Comparison of ENCODE assay signal across 19 cellular contexts in genomic region chr10:18647945-18648344, GRCh38. TPM values are rescaled to one million over a fixed set of nuclear protein-coding genes. Genes with fewer than 3 reads are reported as not detected.
DNase-seq lines count a peak whose midpoint lies in the region; TF ChIP-seq lines count a peak whose summit lies in the region.
"Had no signal": no experiment of that assay in that cellular context is flagged by ENCODE, and none has a peak within 500 bp of the region (broad histone marks: within the 10 kb centered on the region; RNA-seq: fewer than 3 reads in every experiment).

No MANE protein-coding gene starts in this region.

- no peak overlapping the region for H4K8ac ChIP-seq in trophoblast cell (ENCODE audit: low read depth, low read length)

- H2AFZ ChIP-seq in trophoblast cell (ENCODE audit: insufficient read depth, low read length, poor library complexity), result no peak overlapping the region
- H2AFZ ChIP-seq: GM23248 had no signal

- H3K79me1 ChIP-seq in trophoblast cell (ENCODE audit: low read length), result peaks cover 4% of the 10 kb centered on the region

- H4K12ac ChIP-seq in trophoblast cell (ENCODE audit: low read depth, low read length), result no peak overlapping the region

- no peak overlapping the region for H3K4me2 ChIP-seq in trophoblast cell (ENCODE audit: low read length)

- H3K9me3 ChIP-seq in trophoblast cell (ENCODE audit: insufficient read depth, low read depth, low read length), result no peaks in the 10 kb centered on the region
- H3K9me3 ChIP-seq: Peyer's patch had no signal

- H3K4me3 Mint-ChIP-seq in activated T-cell treated with anti-CD3 and anti-CD28 coated beads, Interleukin-2, amount 50 U/mL, for 24 hours, result peak overlapping the region; percentile 47
- peak overlapping the region; percentile 10 for H3K4me3 Mint-ChIP-seq in activated naive CD8-positive, alpha-beta T cell treated with anti-CD3 and anti-CD28 coated beads for 36 hours
- peak overlapping the region; percentile 41 for H3K4me3 Mint-ChIP-seq in neural crest cell
- H3K4me3 Mint-ChIP-seq: CD8-positive, alpha-beta T cell had no signal

- peaks cover 2% of the 10 kb centered on the region for H3K79me2 ChIP-seq in trophoblast cell (ENCODE audit: control insufficient read depth, insufficient read depth, low read length, poor library complexity)

- H3K36me3 ChIP-seq in trophoblast cell (ENCODE audit: control insufficient read depth in 1 of 2, insufficient read depth in 2 of 2, low read length in 2 of 2), result peaks cover 0 to 6% of the 10 kb centered on the region in 2 experiments
- H3K36me3 ChIP-seq: Peyer's patch had no signal

- no CpG with 5 or more reads among the region's 3 CpGs for WGBS in trophoblast cell (ENCODE audit: extremely low coverage, insufficient coverage, insufficient read length)

- H2BK120ac ChIP-seq in trophoblast cell (ENCODE audit: insufficient read depth, low read length, poor library complexity), result no peak overlapping the region

- no peak for DNase-seq in activated T-cell treated with anti-CD3 and anti-CD28 coated beads, Interleukin-2, amount 50 U/mL, for 24 hours
- no peak for DNase-seq in activated T-cell treated with anti-CD3 and anti-CD28 coated beads, Interleukin-2, amount 50 U/mL, for 48 hours
- DNase-seq in NCI-H82 treated with DMSO at 0.1 percent for 48 hours (lab: John Stamatoyannopoulos, UW; ENCODE audit: unreplicated experiment) (peak; percentile 10), neural crest cell (ENCODE audit: low read depth, low spot score) (no peak), HuH-7.5 (ENCODE audit: low spot score) (no peak), trophoblast cell (no peak), NCI-H1930 (lab: John Stamatoyannopoulos, UW) (no peak)
- no peak for DNase-seq in activated naive CD8-positive, alpha-beta T cell treated with anti-CD3 and anti-CD28 coated beads for 36 hours
- DNase-seq: AML-193; CD8-positive, alpha-beta T cell; DMS79 treated with DMSO at 0.1 percent for 48 hours; GF-D8; GM23248; NCI-H146; NCI-H2107; NCI-H226; NCI-H69; Peyer's patch; Right ventricle myocardium superior had no signal

- no peaks in the 10 kb centered on the region for H3K27me3 ChIP-seq in trophoblast cell (ENCODE audit: insufficient read depth, low read length)
- H3K27me3 ChIP-seq: Peyer's patch had no signal

- H3K9me3 Mint-ChIP-seq in activated T-cell treated with anti-CD3 and anti-CD28 coated beads, Interleukin-2, amount 50 U/mL, for 24 hours, result no peaks in the 10 kb centered on the region
- no peaks in the 10 kb centered on the region for H3K9me3 Mint-ChIP-seq in activated naive CD8-positive, alpha-beta T cell treated with anti-CD3 and anti-CD28 coated beads for 36 hours
- H3K9me3 Mint-ChIP-seq in neural crest cell, result no peaks in the 10 kb centered on the region
- H3K9me3 Mint-ChIP-seq: CD8-positive, alpha-beta T cell had no signal

- H2BK12ac ChIP-seq in trophoblast cell (ENCODE audit: low read length), result no peak overlapping the region

- peak overlapping the region; percentile 18 for H3K27ac Mint-ChIP-seq in activated T-cell treated with anti-CD3 and anti-CD28 coated beads, Interleukin-2, amount 50 U/mL, for 24 hours
- H3K27ac Mint-ChIP-seq in activated naive CD8-positive, alpha-beta T cell treated with anti-CD3 and anti-CD28 coated beads for 36 hours, result no peak overlapping the region
- H3K27ac Mint-ChIP-seq in neural crest cell (ENCODE audit: unreplicated experiment), result no peak overlapping the region
- H3K27ac Mint-ChIP-seq: CD8-positive, alpha-beta T cell had no signal

- peaks cover 48% of the 10 kb centered on the region for H3K4me1 Mint-ChIP-seq in activated T-cell treated with anti-CD3 and anti-CD28 coated beads, Interleukin-2, amount 50 U/mL, for 24 hours (ENCODE audit: low read depth)
- peaks cover 33% of the 10 kb centered on the region for H3K4me1 Mint-ChIP-seq in activated naive CD8-positive, alpha-beta T cell treated with anti-CD3 and anti-CD28 coated beads for 36 hours
- H3K4me1 Mint-ChIP-seq in neural crest cell, result peaks cover 42% of the 10 kb centered on the region

- peaks cover 71% of the 10 kb centered on the region for H3K36me3 Mint-ChIP-seq in activated T-cell treated with anti-CD3 and anti-CD28 coated beads, Interleukin-2, amount 50 U/mL, for 24 hours (ENCODE audit: low read depth)
- H3K36me3 Mint-ChIP-seq in activated naive CD8-positive, alpha-beta T cell treated with anti-CD3 and anti-CD28 coated beads for 36 hours, result peaks cover 21% of the 10 kb centered on the region
- no peaks in the 10 kb centered on the region for H3K36me3 Mint-ChIP-seq in neural crest cell (ENCODE audit: low read depth)

- H3K14ac ChIP-seq in trophoblast cell (ENCODE audit: low read length), result no peak overlapping the region

- no peak overlapping the region for H3K4ac ChIP-seq in trophoblast cell (ENCODE audit: low read depth, low read length)

- no peak overlapping the region for H3K27ac ChIP-seq in trophoblast cell (ENCODE audit: low read depth, low read length)
- H3K27ac ChIP-seq: GM23248, Peyer's patch had no signal

- H3K27me3 Mint-ChIP-seq in activated T-cell treated with anti-CD3 and anti-CD28 coated beads, Interleukin-2, amount 50 U/mL, for 24 hours, result no peaks in the 10 kb centered on the region
- H3K27me3 Mint-ChIP-seq in activated naive CD8-positive, alpha-beta T cell treated with anti-CD3 and anti-CD28 coated beads for 36 hours, result no peaks in the 10 kb centered on the region
- H3K27me3 Mint-ChIP-seq in neural crest cell (ENCODE audit: low read depth), result no peaks in the 10 kb centered on the region

- H4K91ac ChIP-seq in trophoblast cell (ENCODE audit: low read depth, low read length), result no peak overlapping the region

- no peak for TF ChIP-seq CTCF in neural crest cell (conservative IDR thresholded peaks at IDR 0.05)

- no peaks in the 10 kb centered on the region for H3K4me1 ChIP-seq in trophoblast cell (ENCODE audit: control insufficient read depth in 1 of 2, insufficient read depth in 2 of 2, low read length in 2 of 2)

- no peak overlapping the region for H3K4me3 ChIP-seq in trophoblast cell (ENCODE audit: low read depth, low read length)
- H3K4me3 ChIP-seq: GM23248, Peyer's patch had no signal

- H3K23ac ChIP-seq in trophoblast cell (ENCODE audit: low read length), result no peak overlapping the region

- no peak overlapping the region for H2BK5ac ChIP-seq in trophoblast cell (ENCODE audit: low read depth, low read length, poor library complexity)

- H3K18ac ChIP-seq in trophoblast cell (ENCODE audit: low read length), result no peak overlapping the region

- no peak overlapping the region for H3K9ac ChIP-seq in trophoblast cell (ENCODE audit: low read length)
- H3K9ac ChIP-seq: GM23248 had no signal

- H2AK5ac ChIP-seq in trophoblast cell (ENCODE audit: low read length), result no peak overlapping the region

RNA-seq across cellular contexts. Expression of gene NSUN6, which starts 3.4 kb away (rescaled TPM):
- total RNA-seq in activated naive CD8-positive, alpha-beta T cell treated with anti-CD3 and anti-CD28 coated beads for 36 hours, result 10 to 100 TPM; 13.0 to 15.5 TPM
- 17.8 and 18.4 TPM in 2 replicates for total RNA-seq in neural crest cell
- 6.7 and 6.8 TPM in 2 replicates for polyA plus RNA-seq in trophoblast cell (2013)

RNA-seq across cellular contexts. Expression of gene ARL5B, which starts 11.3 kb away (rescaled TPM):
- total RNA-seq in activated naive CD8-positive, alpha-beta T cell treated with anti-CD3 and anti-CD28 coated beads for 36 hours, result 10 to 100 TPM; 12.9 TPM
- 38.4 and 41.0 TPM in 2 replicates for total RNA-seq in neural crest cell
- polyA plus RNA-seq in trophoblast cell (2013), result 24.5 and 25.7 TPM in 2 replicates
